Comparison of ENCODE assay signal across 17 cellular contexts in the genomic region with DNA sequence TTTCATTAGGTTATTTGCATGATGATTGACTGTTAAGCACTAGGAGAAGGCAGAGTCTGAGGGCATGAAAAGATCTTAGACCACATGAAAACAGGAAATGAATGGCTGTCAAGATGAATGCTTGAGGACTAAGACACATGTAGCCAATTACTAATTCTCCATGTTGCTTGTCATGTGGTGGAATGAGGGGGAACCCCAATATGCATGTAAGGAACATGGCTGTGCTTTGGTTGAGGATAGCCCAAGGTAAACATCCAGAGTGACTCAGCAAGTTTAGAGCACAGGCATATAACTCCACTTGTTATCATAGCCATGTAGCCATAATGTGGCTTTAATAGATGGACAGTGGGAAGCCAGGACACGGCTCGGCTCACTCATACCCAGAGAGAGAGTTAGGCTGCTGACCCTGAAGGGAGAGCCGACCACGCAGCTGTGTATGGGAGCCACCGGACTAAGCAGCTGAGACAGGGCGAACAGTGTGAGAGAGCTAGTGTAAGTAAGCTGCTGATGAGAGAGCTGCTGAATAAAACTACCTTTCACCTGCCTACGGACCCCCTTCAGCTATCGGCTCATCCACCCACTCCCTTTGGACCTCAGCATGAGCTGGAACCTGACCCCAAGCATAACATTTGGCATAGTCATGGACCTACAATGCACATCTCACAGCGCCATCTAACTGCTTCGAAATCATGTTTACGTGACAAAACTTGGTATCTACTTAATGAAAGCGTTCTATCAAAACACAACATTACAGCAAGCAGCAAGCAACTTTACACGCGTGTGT. TPM values are rescaled to one million over a fixed set of nuclear protein-coding genes. Genes with fewer than 3 reads are reported as not detected.
A peak's percentile ranks its signal among the peaks of the same experiment; 100 is the strongest.
DNase-seq lines count a peak whose midpoint lies in the region; ATAC-seq, FAIRE-seq and TF ChIP-seq lines count a peak whose summit lies in the region.
"Had no signal": no experiment of that assay in that cellular context is flagged by ENCODE, and none has a peak within 500 bp of the region (broad histone marks: within the 10 kb centered on the region; RNA-seq: fewer than 3 reads in every experiment).

No MANE protein-coding gene starts in this region.

- FAIRE-seq in GM12891 (lab: Jason Lieb, UNC): no peak
- FAIRE-seq: HTR-8/SVneo, urothelium cell line had no signal

- H3K36me3 Mint-ChIP-seq in activated naive CD4-positive, alpha-beta T cell treated with anti-CD3 and anti-CD28 coated beads, Interleukin-2, amount 50 U/mL, for 72 hours: no peaks in the 10 kb centered on the region
- H3K36me3 Mint-ChIP-seq in endodermal cell (ENCODE audit: low read depth): peaks cover 49% of the 10 kb centered on the region

- H3K27ac Mint-ChIP-seq in activated naive CD4-positive, alpha-beta T cell treated with anti-CD3 and anti-CD28 coated beads, Interleukin-2, amount 50 U/mL, for 72 hours: no peak overlapping the region
- H3K27ac Mint-ChIP-seq in endodermal cell: peak overlapping the region; percentile 65
- H3K27ac Mint-ChIP-seq: B cell had no signal

- H3K4me3 Mint-ChIP-seq in endodermal cell: no peak overlapping the region
- H3K4me3 Mint-ChIP-seq: B cell had no signal

- ATAC-seq in activated naive CD4-positive, alpha-beta T cell treated with anti-CD3 and anti-CD28 coated beads, Interleukin-2, amount 50 U/mL, for 72 hours: peak; percentile 67 to 78
- ATAC-seq in stimulated activated naive CD8-positive, alpha-beta T cell treated with anti-CD3 and anti-CD28 coated beads, Interleukin-15, Interleukin-2, amounts not matched to agents 100 U/mL and 50 U/mL, for 24 hours: peak; percentile 49
- ATAC-seq: mucosa of descending colon had no signal

- H3K27ac ChIP-seq in endodermal cell (ENCODE audit: low read depth, low read length): no peak overlapping the region
- H3K27ac ChIP-seq: prostate gland had no signal

- no peaks in the 10 kb centered on the region for H3K27me3 Mint-ChIP-seq in endodermal cell (ENCODE audit: insufficient read depth)
- H3K27me3 Mint-ChIP-seq: B cell had no signal

- peaks cover 15% of the 10 kb centered on the region for H3K4me1 Mint-ChIP-seq in endodermal cell

- H3K4me3 ChIP-seq in endodermal cell (ENCODE audit: low read length): no peak overlapping the region
- H3K4me3 ChIP-seq: mucosa of descending colon, prostate gland had no signal

- WGBS in endodermal cell (ENCODE audit: insufficient coverage in 1 of 2, insufficient read length in 1 of 2), 2 experiments: 91 to 96% methylated on average over 8 to 14 of the region's 14 CpGs

- peaks cover 36% of the 10 kb centered on the region for H3K36me3 ChIP-seq in endodermal cell (ENCODE audit: control insufficient read depth, insufficient read depth, low read length)
- H3K36me3 ChIP-seq: prostate gland had no signal

- no peak overlapping the region for H3K9ac ChIP-seq in endodermal cell (ENCODE audit: extremely low read depth, low read length, poor library complexity, severe bottlenecking)

- no peaks in the 10 kb centered on the region for H3K27me3 ChIP-seq in endodermal cell (ENCODE audit: control insufficient read depth, insufficient read depth, low read length, poor library complexity, severe bottlenecking)

- no peak for DNase-seq in activated naive CD4-positive, alpha-beta T cell treated with anti-CD3 and anti-CD28 coated beads, Interleukin-2, amount 50 U/mL, for 72 hours (ENCODE audit: low spot score in 2 of 2)
- DNase-seq in activated naive CD4-positive, alpha-beta T cell (lab: John Stamatoyannopoulos, UW): no peak
- peak; percentile 25 for DNase-seq in LHCN-M2 (ENCODE audit: low read depth)
- no peak for DNase-seq in endodermal cell
- no peak for DNase-seq in stimulated activated naive CD8-positive, alpha-beta T cell treated with anti-CD3 and anti-CD28 coated beads, Interleukin-15, Interleukin-2, amounts not matched to agents 100 U/mL and 50 U/mL, for 24 hours
- DNase-seq in NCI-H82 treated with DMSO at 0.1 percent for 48 hours (lab: John Stamatoyannopoulos, UW; ENCODE audit: unreplicated experiment): no peak
- DNase-seq in GM12891 (ENCODE audit: insufficient read length, low spot score): no peak
- no peak for DNase-seq in DMS153 treated with DMSO at 0.1 percent for 48 hours (lab: John Stamatoyannopoulos, UW; ENCODE audit: unreplicated experiment)
- DNase-seq: effector CD4-positive, alpha-beta T cell; GDM1; mucosa of descending colon; NCI-H1105 treated with DMSO at 0.1 percent for 48 hours; NCI-H345 had no signal

- no peak for TF ChIP-seq POLR2A in GM12891 (IDR thresholded peaks at IDR 0.05; ENCODE audit: low read depth, low read length)

- H3K9me3 Mint-ChIP-seq in activated naive CD4-positive, alpha-beta T cell treated with anti-CD3 and anti-CD28 coated beads, Interleukin-2, amount 50 U/mL, for 72 hours: no peaks in the 10 kb centered on the region
- peaks cover 4% of the 10 kb centered on the region for H3K9me3 Mint-ChIP-seq in endodermal cell

- no peak for TF ChIP-seq CTCF in endodermal cell (conservative IDR thresholded peaks at IDR 0.05)

- H3K4me1 ChIP-seq in endodermal cell (ENCODE audit: control insufficient read depth, insufficient read depth, low read length): no peaks in the 10 kb centered on the region
- H3K4me1 ChIP-seq: prostate gland had no signal

- H3K9me3 ChIP-seq in endodermal cell (ENCODE audit: control insufficient read depth, low read length): peaks cover 26% of the 10 kb centered on the region
- H3K9me3 ChIP-seq: mucosa of descending colon, prostate gland had no signal

TF ChIP-seq in GM12891, 5 proteins besides CTCF, POLR2A, EP300 and RAD21:
- TF ChIP-seq POLR2AphosphoS5 (IDR thresholded peaks at IDR 0.05; ENCODE audit: low read depth, low read length) (no peak), TAF1 (IDR thresholded peaks at IDR 0.05; ENCODE audit: low read depth, low read length) (no peak), SPI1 (IDR thresholded peaks at IDR 0.05; ENCODE audit: low read depth, low read length) (no peak), PAX5 (IDR thresholded peaks at IDR 0.05; ENCODE audit: insufficient read depth, low read length, severe bottlenecking) (no peak), POU2F2 (IDR thresholded peaks at IDR 0.05; ENCODE audit: low read depth, low read length) (no peak)

RNA-seq across cellular contexts. Expression of gene ANO10, which starts 37.6 kb away (rescaled TPM):
- 1 to 10 TPM; 6.8 to 7.9 TPM for total RNA-seq in activated naive CD4-positive, alpha-beta T cell treated with anti-CD3 and anti-CD28 coated beads, Interleukin-2, amount 50 U/mL, for 72 hours
- total RNA-seq in LHCN-M2 (2014; rRNA removed) (46.4 and 50.9 TPM in 2 replicates), endodermal cell (100 to 1,000 TPM in 1 of 2 donors, 10 to 100 TPM in 1; 83.8 to 112 TPM)
- 41.9 TPM for polyA plus RNA-seq in LHCN-M2 (2012)
- 32.4 TPM for polyA plus RNA-seq in endodermal cell (2013, experiment 1 of 2)
- 33.9 TPM for polyA plus RNA-seq in endodermal cell (2013, experiment 2 of 2)
- 0.46 TPM for polyA plus RNA-seq in GM12891 (2012; ENCODE audit: low read depth, missing spikeins)
